Comparison of ENCODE assay signal across 31 cellular contexts in the genomic region with DNA sequence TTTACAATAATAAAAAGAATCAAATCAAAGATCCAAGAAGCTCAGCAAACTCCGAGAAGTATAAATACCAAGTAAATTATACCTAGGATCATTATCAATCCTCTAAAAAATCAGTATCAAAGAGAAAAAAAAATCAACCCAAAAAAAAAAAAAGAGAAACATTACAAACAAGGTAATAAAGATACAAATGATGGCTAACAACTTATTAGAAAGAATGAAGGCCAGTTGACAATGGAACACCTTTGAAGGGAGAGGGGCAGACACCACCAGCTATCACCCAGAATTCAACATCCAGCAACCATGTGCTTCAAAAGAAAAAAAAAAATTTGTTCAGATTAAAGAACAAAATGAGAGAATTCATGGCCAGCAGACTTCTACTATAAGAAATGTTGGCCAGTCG.
"Had no signal": no experiment of that assay in that cellular context is flagged by ENCODE, and none has a peak within 500 bp of the region (broad histone marks: within the 10 kb centered on the region; RNA-seq: fewer than 3 reads in every experiment).

No MANE protein-coding gene starts in this region.

- H3K9me3 ChIP-seq: esophagus squamous epithelium, gastroesophageal sphincter had no signal

- H3K4me3 Mint-ChIP-seq: activated B cell treated with CpG ODN at 0.5 μM for 24 hours; activated CD8-positive, alpha-beta T cell treated with anti-CD3 and anti-CD28 coated beads for 36 hours; activated naive CD8-positive, alpha-beta T cell; activated T-cell treated with anti-CD3 and anti-CD28 coated beads, Interleukin-2, amount 50 U/mL, for 4 hours; activated T-helper 17 cell treated with anti-CD3 and anti-CD28 coated beads, Interleukin-2, amount 50 U/mL, for 72 hours; central memory CD8-positive, alpha-beta T cell; dendritic cell treated with granulocyte-macrophage colony-stimulating factor and Interleukin-4, amounts not matched to agents 40 ng/mL and 50 ng/mL, for 4 days had no signal

- H3K27me3 ChIP-seq: brain microvascular endothelial cell, dorsolateral prefrontal cortex, esophagus squamous epithelium, gastroesophageal sphincter had no signal

- FAIRE-seq: astrocyte, bronchial epithelial cell, endothelial cell of umbilical vein had no signal

- H3K4me1 ChIP-seq: gastroesophageal sphincter had no signal

- H3K27ac Mint-ChIP-seq: activated B cell treated with CpG ODN at 0.5 μM for 24 hours; activated CD8-positive, alpha-beta T cell treated with anti-CD3 and anti-CD28 coated beads for 36 hours; activated naive CD8-positive, alpha-beta T cell; activated T-helper 17 cell treated with anti-CD3 and anti-CD28 coated beads, Interleukin-2, amount 50 U/mL, for 72 hours had no signal

- H3K4me1 Mint-ChIP-seq: activated T-helper 17 cell treated with anti-CD3 and anti-CD28 coated beads, Interleukin-2, amount 50 U/mL, for 72 hours; central memory CD8-positive, alpha-beta T cell had no signal

- H3K36me3 ChIP-seq: brain microvascular endothelial cell, esophagus squamous epithelium, gastroesophageal sphincter had no signal

- H3K27ac ChIP-seq: brain microvascular endothelial cell, coronary artery, dorsolateral prefrontal cortex, epithelial cell of prostate, esophagus squamous epithelium, gastroesophageal sphincter had no signal

- H3K27me3 Mint-ChIP-seq: activated B cell treated with CpG ODN at 0.5 μM for 24 hours; activated CD8-positive, alpha-beta T cell treated with anti-CD3 and anti-CD28 coated beads for 36 hours; activated naive CD8-positive, alpha-beta T cell; activated T-helper 17 cell treated with anti-CD3 and anti-CD28 coated beads, Interleukin-2, amount 50 U/mL, for 72 hours; central memory CD8-positive, alpha-beta T cell; dendritic cell treated with granulocyte-macrophage colony-stimulating factor and Interleukin-4, amounts not matched to agents 40 ng/mL and 50 ng/mL, for 4 days had no signal

- ATAC-seq: activated CD4-positive, CD25-positive, alpha-beta regulatory T cell treated with anti-CD3 and anti-CD28 coated beads, Interleukin-2, amount 50 U/mL, for 24 hours; activated CD8-positive, alpha-beta T cell treated with anti-CD3 and anti-CD28 coated beads for 36 hours; activated T-cell treated with anti-CD3 and anti-CD28 coated beads, Interleukin-2, amount 50 U/mL, for 4 hours; activated T-helper 17 cell treated with anti-CD3 and anti-CD28 coated beads, Interleukin-2, amount 50 U/mL, for 72 hours; gastroesophageal sphincter had no signal

- DNase-seq: activated B cell treated with CpG ODN at 0.5 μM for 24 hours; activated CD4-positive, alpha-beta T cell treated with anti-CD3 and anti-CD28 coated beads for 48 hours; activated CD4-positive, alpha-beta T cell treated with anti-CD3 and anti-CD28 coated beads, Interleukin-2, amount 50 U/mL, for 1 hour; activated CD4-positive, alpha-beta T cell treated with anti-CD3 and anti-CD28 coated beads, Interleukin-2, amount 50 U/mL, for 48 hours; activated CD8-positive, alpha-beta memory T cell treated with anti-CD3 and anti-CD28 coated beads for 24 hours; activated CD8-positive, alpha-beta T cell treated with anti-CD3 and anti-CD28 coated beads for 36 hours; activated effector memory CD4-positive, alpha-beta T cell treated with Interleukin-2 at 50 U/mL for 16 hours; activated gamma-delta T cell treated with Interleukin-2 at 50 U/mL for 16 hours; activated naive CD4-positive, alpha-beta T cell treated with anti-CD3 and anti-CD28 coated beads, Interleukin-2, amount 50 U/mL, for 16 hours; activated naive CD4-positive, alpha-beta T cell treated with Interleukin-2 at 50 U/mL for 16 hours; activated T-cell treated with anti-CD3 and anti-CD28 coated beads, Interleukin-2, amount 50 U/mL, for 4 hours; amniotic stem cell; anterior cingulate cortex; brain microvascular endothelial cell; dorsolateral prefrontal cortex; effector memory CD4-positive, alpha-beta T cell; esophagus squamous epithelium; foreskin melanocyte; head of caudate nucleus; T-helper 2 cell had no signal

- H3K9me3 Mint-ChIP-seq: activated B cell treated with CpG ODN at 0.5 μM for 24 hours; activated CD8-positive, alpha-beta T cell treated with anti-CD3 and anti-CD28 coated beads for 36 hours; activated T-cell treated with anti-CD3 and anti-CD28 coated beads, Interleukin-2, amount 50 U/mL, for 4 hours; activated T-helper 17 cell treated with anti-CD3 and anti-CD28 coated beads, Interleukin-2, amount 50 U/mL, for 72 hours; central memory CD8-positive, alpha-beta T cell; dendritic cell treated with granulocyte-macrophage colony-stimulating factor and Interleukin-4, amounts not matched to agents 40 ng/mL and 50 ng/mL, for 4 days had no signal

- H3K4me3 ChIP-seq: coronary artery, dorsolateral prefrontal cortex, esophagus squamous epithelium, gastroesophageal sphincter had no signal
